1 cellular context compared by ENCODE assay signal in the genomic region with DNA sequence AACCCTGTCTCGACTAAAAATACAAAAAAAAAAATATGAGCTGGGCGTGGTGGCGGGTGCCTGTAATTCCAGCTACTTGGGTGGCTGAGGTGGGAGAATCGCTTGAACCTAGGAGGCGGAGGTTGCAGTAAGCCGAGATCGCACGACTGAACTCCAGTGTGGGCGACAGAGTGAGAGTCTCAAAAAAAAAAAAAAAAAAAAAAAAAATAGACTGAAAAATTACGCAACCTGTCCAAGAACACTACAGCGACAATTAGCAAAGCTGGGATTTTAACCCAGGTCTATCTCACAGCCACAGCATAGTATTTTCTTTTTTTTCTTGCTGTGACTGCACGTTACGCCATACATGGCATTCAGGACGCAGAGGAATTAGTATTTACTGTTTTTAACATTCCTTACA.
TF ChIP-seq lines count a peak whose summit lies in the region.

No MANE protein-coding gene starts in this region.

TF ChIP-seq in WTC11, 78 proteins besides CTCF, POLR2A, EP300 and RAD21 (continued from another document):
- TF ChIP-seq, protein P1, sequence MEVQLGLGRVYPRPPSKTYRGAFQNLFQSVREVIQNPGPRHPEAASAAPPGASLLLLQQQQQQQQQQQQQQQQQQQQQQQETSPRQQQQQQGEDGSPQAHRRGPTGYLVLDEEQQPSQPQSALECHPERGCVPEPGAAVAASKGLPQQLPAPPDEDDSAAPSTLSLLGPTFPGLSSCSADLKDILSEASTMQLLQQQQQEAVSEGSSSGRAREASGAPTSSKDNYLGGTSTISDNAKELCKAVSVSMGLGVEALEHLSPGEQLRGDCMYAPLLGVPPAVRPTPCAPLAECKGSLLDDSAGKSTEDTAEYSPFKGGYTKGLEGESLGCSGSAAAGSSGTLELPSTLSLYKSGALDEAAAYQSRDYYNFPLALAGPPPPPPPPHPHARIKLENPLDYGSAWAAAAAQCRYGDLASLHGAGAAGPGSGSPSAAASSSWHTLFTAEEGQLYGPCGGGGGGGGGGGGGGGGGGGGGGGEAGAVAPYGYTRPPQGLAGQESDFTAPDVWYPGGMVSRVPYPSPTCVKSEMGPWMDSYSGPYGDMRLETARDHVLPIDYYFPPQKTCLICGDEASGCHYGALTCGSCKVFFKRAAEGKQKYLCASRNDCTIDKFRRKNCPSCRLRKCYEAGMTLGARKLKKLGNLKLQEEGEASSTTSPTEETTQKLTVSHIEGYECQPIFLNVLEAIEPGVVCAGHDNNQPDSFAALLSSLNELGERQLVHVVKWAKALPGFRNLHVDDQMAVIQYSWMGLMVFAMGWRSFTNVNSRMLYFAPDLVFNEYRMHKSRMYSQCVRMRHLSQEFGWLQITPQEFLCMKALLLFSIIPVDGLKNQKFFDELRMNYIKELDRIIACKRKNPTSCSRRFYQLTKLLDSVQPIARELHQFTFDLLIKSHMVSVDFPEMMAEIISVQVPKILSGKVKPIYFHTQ (CRISPR knock-in tag; IDR thresholded peaks at IDR 0.05), result no peak
- TF ChIP-seq MAX (CRISPR knock-in tag; IDR thresholded peaks at IDR 0.05) (no peak), NR2C2 (CRISPR knock-in tag; IDR thresholded peaks at IDR 0.05) (no peak)
